16 cellular contexts compared by ENCODE assay signal in the genomic region with DNA sequence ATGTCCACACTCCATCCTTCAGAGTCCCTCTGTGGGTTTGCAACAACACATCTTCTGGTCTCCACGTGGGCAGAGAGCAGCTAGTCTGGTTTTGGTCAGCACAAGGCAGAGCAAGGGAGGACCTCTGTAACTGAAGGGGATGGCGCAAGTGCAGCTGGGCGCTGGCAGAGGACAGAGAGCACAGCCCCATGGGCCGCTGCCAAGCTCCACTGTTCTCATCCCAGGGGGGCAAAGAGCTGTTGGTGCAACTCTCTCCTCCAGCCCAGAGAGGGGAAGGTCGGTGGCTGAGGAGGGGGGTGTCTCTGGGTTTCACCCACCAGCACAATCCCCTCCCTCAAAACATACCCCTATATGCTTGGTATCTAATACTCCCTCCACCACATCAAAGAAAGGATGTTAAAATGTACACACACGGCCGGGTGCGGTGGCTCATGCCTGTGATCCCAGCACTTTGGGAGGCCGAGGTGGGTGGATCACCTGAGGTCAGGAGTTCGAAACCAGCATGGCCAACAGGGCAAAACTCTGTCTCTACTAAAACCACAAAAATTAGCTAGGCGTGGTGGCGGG. TPM values are rescaled to one million over a fixed set of nuclear protein-coding genes. Genes with fewer than 3 reads are reported as not detected.
DNase-seq lines count a peak whose midpoint lies in the region; ATAC-seq lines count a peak whose summit lies in the region.
"Had no signal": no experiment of that assay in that cellular context is flagged by ENCODE, and none has a peak within 500 bp of the region (broad histone marks: within the 10 kb centered on the region; RNA-seq: fewer than 3 reads in every experiment).

No MANE protein-coding gene starts in this region.

- CTCF ChIA-PET in activated CD8-positive, alpha-beta memory T cell treated with anti-CD3 and anti-CD28 coated beads, Interleukin-2, amount 10 ng/mL, durations not matched to agents 7 days and 5 days (lab: Charles Lee): no interaction called here

- peak overlapping the region; percentile 72 for H3K27ac ChIP-seq in cingulate gyrus (ENCODE audit: low read depth, low read length)
- H3K27ac ChIP-seq: cardiac muscle cell, lower lobe of right lung, SJCRH30, suprapubic skin had no signal

- peaks cover 3% of the 10 kb centered on the region for H3K4me1 Mint-ChIP-seq in activated CD8-positive, alpha-beta memory T cell treated with anti-CD3 and anti-CD28 coated beads, Interleukin-2, amount 10 ng/mL, durations not matched to agents 7 days and 5 days

- peaks cover 3% of the 10 kb centered on the region for H3K27me3 Mint-ChIP-seq in activated CD8-positive, alpha-beta memory T cell treated with anti-CD3 and anti-CD28 coated beads, Interleukin-2, amount 10 ng/mL, durations not matched to agents 7 days and 5 days

- peak in 11 of 14 donors; percentile 9 to 76 (median 61) for DNase-seq in C1 segment of cervical spinal cord (lab: John Stamatoyannopoulos, UW)
- DNase-seq in inferior parietal cortex (ENCODE audit: extremely low spot score): peak; percentile 65
- no peak for DNase-seq in sciatic nerve (ENCODE audit: low spot score)
- no peak for DNase-seq in MV-4-11 (lab: John Stamatoyannopoulos, UW)
- no peak for DNase-seq in NCI-H146 (lab: John Stamatoyannopoulos, UW)
- no peak for DNase-seq in activated CD8-positive, alpha-beta memory T cell treated with anti-CD3 and anti-CD28 coated beads, Interleukin-2, amount 10 ng/mL, durations not matched to agents 7 days and 5 days
- DNase-seq in NCI-H146 treated with DMSO at 0.1 percent for 48 hours (lab: John Stamatoyannopoulos, UW; ENCODE audit: unreplicated experiment): no peak
- DNase-seq: activated CD8-positive, alpha-beta T cell treated with anti-CD3 and anti-CD28 coated beads for 36 hours; activated naive CD4-positive, alpha-beta T cell; HFFc6; lower lobe of right lung; NCI-H2081; SJCRH30 had no signal

- no peak overlapping the region for H3K4me3 Mint-ChIP-seq in activated CD8-positive, alpha-beta memory T cell treated with anti-CD3 and anti-CD28 coated beads, Interleukin-2, amount 10 ng/mL, durations not matched to agents 7 days and 5 days
- H3K4me3 Mint-ChIP-seq: activated CD8-positive, alpha-beta T cell treated with anti-CD3 and anti-CD28 coated beads for 36 hours; HFFc6 had no signal

- no peaks in the 10 kb centered on the region for H3K9me3 Mint-ChIP-seq in activated CD8-positive, alpha-beta memory T cell treated with anti-CD3 and anti-CD28 coated beads, Interleukin-2, amount 10 ng/mL, durations not matched to agents 7 days and 5 days (ENCODE audit: low read depth)
- H3K9me3 Mint-ChIP-seq: activated CD8-positive, alpha-beta T cell treated with anti-CD3 and anti-CD28 coated beads for 36 hours; HFFc6 had no signal

- H3K27ac Mint-ChIP-seq in activated CD8-positive, alpha-beta memory T cell treated with anti-CD3 and anti-CD28 coated beads, Interleukin-2, amount 10 ng/mL, durations not matched to agents 7 days and 5 days: no peak overlapping the region
- H3K27ac Mint-ChIP-seq: activated CD8-positive, alpha-beta T cell treated with anti-CD3 and anti-CD28 coated beads for 36 hours; HFFc6 had no signal

- intact Hi-C loops in sciatic nerve (cut with DNase I): no loop called here

- no peaks in the 10 kb centered on the region for H3K36me3 Mint-ChIP-seq in activated CD8-positive, alpha-beta memory T cell treated with anti-CD3 and anti-CD28 coated beads, Interleukin-2, amount 10 ng/mL, durations not matched to agents 7 days and 5 days

- peak; percentile 75 for ATAC-seq in sciatic nerve
- ATAC-seq in activated CD8-positive, alpha-beta memory T cell treated with anti-CD3 and anti-CD28 coated beads, Interleukin-2, amount 10 ng/mL, durations not matched to agents 7 days and 5 days: no peak
- ATAC-seq: activated CD8-positive, alpha-beta T cell treated with anti-CD3 and anti-CD28 coated beads for 36 hours had no signal

RNA-seq across cellular contexts. Expression of a gene that starts 9.1 kb away (rescaled TPM):
- total RNA-seq in sciatic nerve: 42.8 TPM
- total RNA-seq in activated CD8-positive, alpha-beta memory T cell treated with anti-CD3 and anti-CD28 coated beads, Interleukin-2, amount 10 ng/mL, durations not matched to agents 7 days and 5 days: 1 to 10 TPM in 1 of 2 experiments, under 1 TPM in 1; 0.38 to 2.4 TPM

RNA-seq across cellular contexts. Expression of a gene that starts 43.3 kb away (rescaled TPM):
- 2.6 TPM for total RNA-seq in sciatic nerve
- under 1 TPM; 0.06 to 0.37 TPM for total RNA-seq in activated CD8-positive, alpha-beta memory T cell treated with anti-CD3 and anti-CD28 coated beads, Interleukin-2, amount 10 ng/mL, durations not matched to agents 7 days and 5 days
- total RNA-seq: SJCRH30 had no signal

Comparison
In these comparisons a context has a peak if more than half of its experiments do, and no peak if none do; other contexts are left out.
1. DNase-seq: peak in C1 segment of cervical spinal cord (11 of 14) and inferior parietal cortex (single experiment); none in sciatic nerve (single experiment), MV-4-11 (single experiment), NCI-H146 (single experiment), activated CD8-positive, alpha-beta memory T cell treated with anti-CD3 and anti-CD28 coated beads, Interleukin-2, amount 10 ng/mL, durations not matched to agents 7 days and 5 days (single experiment) and NCI-H146 treated with DMSO at 0.1 percent for 48 hours (single experiment).
2. RNA of a gene that starts 9.1 kb away (total RNA-seq): 42.8 TPM in sciatic nerve (single experiment); 0.38 to 2.4 TPM in activated CD8-positive, alpha-beta memory T cell treated with anti-CD3 and anti-CD28 coated beads, Interleukin-2, amount 10 ng/mL, durations not matched to agents 7 days and 5 days; every median in the first group is over 10 times any median in the second.